8 cellular contexts compared by ENCODE assay signal in genomic region chr19:4831351-4832340, GRCh38. TPM values are rescaled to one million over a fixed set of nuclear protein-coding genes. Genes with fewer than 3 reads are reported as not detected.
DNase-seq lines count a peak whose midpoint lies in the region; ATAC-seq and TF ChIP-seq lines count a peak whose summit lies in the region.

Gene TICAM1, minus strand, starts transcription at chr19:4831712. Its CDS starts 13,335 bp downstream, at chr19:4818377.

- dilution Hi-C loops in IMR-90 (cut with HindIII; ENCODE audit: low sequenced_read_pairs, unreplicated experiment), result no loop called here

- H3K27ac ChIP-seq in IMR-90 (ENCODE audit: insufficient read depth, low read length) (peak within 1 kb of the TSS; percentile 95), layer of hippocampus (ENCODE audit: low read depth, low read length) (peak within 1 kb of the TSS; percentile 77)

- H3K9me3 ChIP-seq in IMR-90 (ENCODE audit: control insufficient read depth, insufficient read depth, low read length), result no peaks in the 10 kb centered on the region

- CTCF ChIA-PET in IMR-90 (lab: Yijun Ruan, JAX), result no interaction called here

- peaks cover 19 to 34% of the 10 kb centered on the region in 2 experiments for H3K79me1 ChIP-seq in IMR-90 (ENCODE audit: low read depth in 1 of 2, low read length in 2 of 2)

- peak within 1 kb of the TSS; percentile 75; the same call in 1 of the 3 replicates for H2BK15ac ChIP-seq in IMR-90 (ENCODE audit: low read depth, low read length)

- peak; percentile 59 for TF ChIP-seq POLR2A in IMR-90 (IDR thresholded peaks at IDR 0.05; ENCODE audit: low read depth, low read length)

- peaks cover 18% of the 10 kb centered on the region; the same call in 1 of the 2 replicates for H4K20me1 ChIP-seq in IMR-90 (ENCODE audit: insufficient read depth, low read length)

- peak within 1 kb of the TSS; percentile 99 for H2AFZ ChIP-seq in IMR-90 (replicated peaks; ENCODE audit: low read length, poor library complexity)

- H2BK120ac ChIP-seq in IMR-90 (ENCODE audit: low read depth, low read length), result peak within 1 kb of the TSS; percentile 67

- H3K4me2 ChIP-seq in IMR-90 (ENCODE audit: low read depth, low read length), result peak within 1 kb of the TSS; percentile 100

- in situ Hi-C loops in IMR-90 (cut with MboI; ENCODE audit: low sequenced_read_pairs), result no loop called here

- peaks cover 10% of the 10 kb centered on the region for H3K9me1 ChIP-seq in IMR-90 (ENCODE audit: insufficient read depth, low read length)

- intact Hi-C loops in IMR-90 (cut with micrococcal nuclease), result no loop called here

- H4K8ac ChIP-seq in IMR-90 (ENCODE audit: low read depth in 2 of 2, low read length in 2 of 2), result peak within 1 kb of the TSS; percentile 86 to 92

- peak within 1 kb of the TSS; percentile 89 for H2AK5ac ChIP-seq in IMR-90 (ENCODE audit: low read depth, low read length)

- peak within 1 kb of the TSS; percentile 89 for H4K91ac ChIP-seq in IMR-90 (ENCODE audit: insufficient read depth, low read depth, low read length)

- 1% methylated on average over 18 of the region's 60 CpGs; no CpG with 5 or more reads in 1 of the 2 experiments for WGBS in IMR-90 (ENCODE audit: extremely low coverage in 2 of 2, insufficient read length in 1 of 2), 2 experiments

- peak within 1 kb of the TSS; percentile 97 for H3K18ac ChIP-seq in IMR-90 (ENCODE audit: low read depth, low read length)

- peak within 1 kb of the TSS; percentile 98 for H3K4me3 ChIP-seq in IMR-90 (ENCODE audit: insufficient read depth, low read depth, low read length)

- H3K4ac ChIP-seq in IMR-90 (ENCODE audit: low read depth, low read length), result peak within 1 kb of the TSS; percentile 99

- H3K36me3 ChIP-seq in IMR-90 (ENCODE audit: control insufficient read depth, insufficient read depth, low read length), result no peaks in the 10 kb centered on the region

- H3K56ac ChIP-seq in IMR-90 (ENCODE audit: extremely low read depth, insufficient read depth, low read length), result peak within 1 kb of the TSS; percentile 89

- POLR2A ChIA-PET in IMR-90 (lab: Charles Lee; ENCODE audit: unreplicated experiment), result no interaction called here

- ATAC-seq in IMR-90 (ENCODE audit: low read depth), result peak; percentile 97

- peak within 1 kb of the TSS; percentile 100 for H4K5ac ChIP-seq in IMR-90 (ENCODE audit: low read depth, low read length)

- H3K4me1 ChIP-seq in IMR-90 (ENCODE audit: control insufficient read depth, insufficient read depth, low read length), result peaks cover 11% of the 10 kb centered on the region

- H3K23ac ChIP-seq in IMR-90 (ENCODE audit: low read depth, low read length), result peak within 1 kb of the TSS; percentile 96

- no peak for TF ChIP-seq CTCF in IMR-90 (conservative IDR thresholded peaks at IDR 0.05; ENCODE audit: low read depth, low read length)

- TF ChIP-seq RAD21 in IMR-90 (IDR thresholded peaks at IDR 0.05; ENCODE audit: low read length), result no peak

- no TSS peak for BruUV-seq in IMR-90 (replicated peaks; lab: Mats Ljungman, UMichigan)

- H3K27me3 ChIP-seq in IMR-90 (ENCODE audit: control insufficient read depth, insufficient read depth, low read length) (no peaks in the 10 kb centered on the region), layer of hippocampus (ENCODE audit: control insufficient read depth, insufficient read depth, low read length) (no peaks in the 10 kb centered on the region)

- H2BK5ac ChIP-seq in IMR-90 (ENCODE audit: low read depth, low read length, poor library complexity, severe bottlenecking), result peak within 1 kb of the TSS; percentile 91

- H2AK9ac ChIP-seq in IMR-90 (replicated peaks; ENCODE audit: low read depth, low read length, poor library complexity), result peak within 1 kb of the TSS; percentile 99

- H2BK20ac ChIP-seq in IMR-90 (ENCODE audit: low read depth, low read length), result peak within 1 kb of the TSS; percentile 18; the same call in 1 of the 2 replicates

- DNase-seq in C1 segment of cervical spinal cord (lab: John Stamatoyannopoulos, UW), result peak in 10 of 14 donors; percentile 12 to 63 (median 40)
- peak; percentile 57 for DNase-seq in GM19240 (ENCODE audit: insufficient read length, low spot score)
- peak; percentile 65 for DNase-seq in IMR-90
- DNase-seq in activated CD4-positive, CD25-positive, alpha-beta regulatory T cell treated with anti-CD3 and anti-CD28 coated beads, Interleukin-2, amount 50 U/mL, for 72 hours, result peak; percentile 77
- peak; percentile 82 for DNase-seq in central memory CD4-positive, alpha-beta T cell
- peak; percentile 78 for DNase-seq in stimulated activated CD4-positive, alpha-beta T cell treated with anti-CD3 and anti-CD28 coated beads, Interleukin-2, amount 100 ng/mL, for 4 hours (ENCODE audit: low read depth)
- DNase-seq in NCI-H2171 (lab: John Stamatoyannopoulos, UW), result no peak

- H3K9ac ChIP-seq in IMR-90 (ENCODE audit: low read depth, low read length), result peak within 1 kb of the TSS; percentile 100

- peak within 1 kb of the TSS; percentile 99 for H3K14ac ChIP-seq in IMR-90 (replicated peaks; ENCODE audit: low read depth, low read length)

TF ChIP-seq in IMR-90, 13 proteins besides CTCF, POLR2A, EP300 and RAD21:
- peak; percentile 62; the same call in 1 of the 2 replicates for TF ChIP-seq MAZ (IDR thresholded peaks at IDR 0.05; ENCODE audit: borderline replicate concordance, low read depth, low read length)
- TF ChIP-seq CEBPB (IDR thresholded peaks at IDR 0.05; ENCODE audit: low read depth, low read length), result peak; percentile 22; the same call in 1 of the 2 replicates
- TF ChIP-seq RCOR1 (IDR thresholded peaks at IDR 0.05; ENCODE audit: insufficient replicate concordance, low read length), result no peak
- no peak for TF ChIP-seq CHD1 (IDR thresholded peaks at IDR 0.05; ENCODE audit: low read depth, low read length)
- no peak for TF ChIP-seq FOS (IDR thresholded peaks at IDR 0.05; ENCODE audit: low read depth, low read length)
- no peak for TF ChIP-seq USF2 (IDR thresholded peaks at IDR 0.05; ENCODE audit: low read depth, low read length)
- peak; percentile 88 for TF ChIP-seq BHLHE40 (IDR thresholded peaks at IDR 0.05; ENCODE audit: low read depth, low read length)
- no peak for TF ChIP-seq NFE2L2 (IDR thresholded peaks at IDR 0.05; ENCODE audit: low read depth, low read length)
- TF ChIP-seq ELK1 (IDR thresholded peaks at IDR 0.05; ENCODE audit: borderline replicate concordance, low read depth, low read length), result no peak
- TF ChIP-seq MXI1 (IDR thresholded peaks at IDR 0.05; ENCODE audit: borderline replicate concordance, low read depth, low read length), result no peak
- TF ChIP-seq RFX5 (IDR thresholded peaks at IDR 0.05; ENCODE audit: low read depth, low read length), result no peak
- no peak for TF ChIP-seq SMC3 (IDR thresholded peaks at IDR 0.05; ENCODE audit: low read depth, low read length)
- TF ChIP-seq MAFK (IDR thresholded peaks at IDR 0.05; ENCODE audit: low read depth, low read length), result no peak

RNA-seq across cellular contexts. Expression of gene TICAM1, which starts in this region (rescaled TPM):
- total RNA-seq in IMR-90 (2012; rRNA removed), result 0.90 and 1.1 TPM in 2 replicates
- 9.2 and 10.9 TPM in 2 replicates for polyA plus RNA-seq in IMR-90 (2012; rRNA removed)
- polyA plus RNA-seq in IMR-90 (2012; cell fraction: cytosol; rRNA removed), result 6.4 and 7.8 TPM in 2 replicates
- 2.4 and 4.9 TPM in 2 replicates for polyA plus RNA-seq in IMR-90 (2012; cell fraction: nucleus; rRNA removed; ENCODE audit: low replicate concordance)
